In the genomic region with DNA sequence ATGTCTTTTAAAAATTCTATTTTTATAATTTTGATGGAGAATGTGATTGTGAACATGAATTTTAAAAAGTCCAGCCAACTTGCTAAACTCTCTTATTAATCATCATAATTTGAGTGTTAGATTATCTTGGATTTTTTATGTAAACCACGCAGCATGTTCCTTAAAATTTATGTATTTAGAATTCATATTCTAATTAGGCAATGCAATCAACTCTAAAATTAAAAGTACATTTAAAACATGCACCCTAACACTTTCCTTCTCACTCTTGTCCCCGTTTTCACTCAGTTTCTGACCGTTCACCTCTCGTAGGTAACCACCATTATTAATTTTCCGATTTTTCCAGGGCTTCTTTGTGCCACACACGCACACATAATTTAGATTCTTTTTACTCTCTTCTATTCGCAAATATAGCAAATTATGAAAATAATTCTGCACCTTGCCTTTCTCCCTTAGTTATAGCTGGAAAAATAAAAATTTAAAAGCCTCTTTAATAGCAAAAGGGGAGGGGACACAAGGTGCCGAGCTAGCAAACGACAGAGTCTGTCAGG, we compare ENCODE assay signal across 8 cellular contexts. TPM values are rescaled to one million over a fixed set of nuclear protein-coding genes. Genes with fewer than 3 reads are reported as not detected.
A peak's percentile ranks its signal among the peaks of the same experiment; 100 is the strongest.
DNase-seq lines count a peak whose midpoint lies in the region; ATAC-seq, FAIRE-seq and TF ChIP-seq lines count a peak whose summit lies in the region.

No MANE protein-coding gene starts in this region.

- H3K27me3 Mint-ChIP-seq in Caco-2 (ENCODE audit: insufficient read depth, unreplicated experiment), result peaks cover 3% of the 10 kb centered on the region

- peak overlapping the region; percentile 94 for H3K27ac Mint-ChIP-seq in Caco-2 (ENCODE audit: unreplicated experiment)

- H3K4me3 ChIP-seq in Caco-2 (ENCODE audit: low read depth, low read length) (peak overlapping the region; percentile 48), bronchial epithelial cell (ENCODE audit: low read depth, low read length) (peak overlapping the region; percentile 79), muscle layer of duodenum (ENCODE audit: low read depth in 1 of 2, low read length in 2 of 2) (peak overlapping the region; percentile 77 to 98)

- peaks cover 5% of the 10 kb centered on the region for H3K36me3 Mint-ChIP-seq in Caco-2 (ENCODE audit: insufficient read depth, unreplicated experiment)

- H3K4me1 ChIP-seq in Caco-2 (0 out of 2 replicates have a peak, but pooled peaks cover 7% of the 10 kb centered on the region), muscle layer of duodenum (ENCODE audit: control insufficient read depth in 1 of 2, insufficient read depth in 2 of 2, low read length in 2 of 2) (peaks cover 8 to 17% of the 10 kb centered on the region in 2 donors)

- H3K9me3 ChIP-seq in Caco-2 (no peaks in the 10 kb centered on the region), muscle layer of duodenum (ENCODE audit: control insufficient read depth in 1 of 2, low read length in 2 of 2) (no peaks in the 10 kb centered on the region)

- DNase-seq in Caco-2 (no peak), bronchial epithelial cell (ENCODE audit: low read depth) (no peak), amniotic stem cell (lab: John Stamatoyannopoulos, UW) (no peak), kidney glomerular epithelial cell (lab: John Stamatoyannopoulos, UW) (no peak)

- H3K36me3 ChIP-seq in Caco-2 (ENCODE audit: control insufficient read depth, insufficient read depth, low read length), result no peaks in the 10 kb centered on the region
- H3K36me3 ChIP-seq in bronchial epithelial cell (ENCODE audit: control insufficient read depth, insufficient read depth, low read length), result no peaks in the 10 kb centered on the region
- no peaks in the 10 kb centered on the region for H3K36me3 ChIP-seq in muscle layer of duodenum (ENCODE audit: control insufficient read depth in 1 of 2, insufficient read depth in 2 of 2, low read length in 2 of 2)

- peak overlapping the region; percentile 96 for H3K4me3 Mint-ChIP-seq in Caco-2 (ENCODE audit: unreplicated experiment)

- FAIRE-seq in bronchial epithelial cell (lab: Jason Lieb, UNC), result no peak

- TF ChIP-seq CTCF in Caco-2 (IDR thresholded peaks at IDR 0.05; ENCODE audit: insufficient read depth in 1 of 2, low read depth in 1 of 2, low read length in 1 of 2, severe bottlenecking in 1 of 2, unreplicated experiment in 1 of 2), result no peak
- TF ChIP-seq CTCF in bronchial epithelial cell (IDR thresholded peaks at IDR 0.05; ENCODE audit: insufficient read depth, low read length, severe bottlenecking), result no peak

- BruUV-seq in Caco-2 (replicated peaks; lab: Mats Ljungman, UMichigan), result no TSS peak

- intact Hi-C loops in Caco-2 (cut with micrococcal nuclease; ENCODE audit: unreplicated experiment), result loop anchor here (1.0 to 2.0 kb wide), 2 partner anchors 15 to 68 kb away; a partner anchor contains a TSS

- H3K4me1 Mint-ChIP-seq in Caco-2 (ENCODE audit: low read depth, unreplicated experiment), result peaks cover 11% of the 10 kb centered on the region

- POLR2A ChIA-PET in Caco-2 (lab: Charles Lee), result no interaction called here

- ATAC-seq in HG03064 (IDR thresholded peaks at IDR 0.05; ENCODE audit: low read depth, unreplicated experiment) (peak; percentile 13), GM18858 (IDR thresholded peaks at IDR 0.05; ENCODE audit: unreplicated experiment) (no peak), HG03354 (IDR thresholded peaks at IDR 0.05; ENCODE audit: poor library complexity, severe bottlenecking, unreplicated experiment) (no peak)

- peak overlapping the region; percentile 86 for H3K27ac ChIP-seq in muscle layer of duodenum (ENCODE audit: low read length)

- CTCF ChIA-PET in Caco-2 (lab: Charles Lee), result interaction anchor here (0.7 to 0.9 kb wide), 2 partner anchors 34 to 295 kb away, joined by 4 read pairs; no protein-coding TSS in a partner anchor

- H3K9me3 Mint-ChIP-seq in Caco-2 (ENCODE audit: unreplicated experiment), result no peaks in the 10 kb centered on the region

- H3K27me3 ChIP-seq in Caco-2 (replicated peaks; ENCODE audit: control insufficient read depth, insufficient read depth, low read length), result no peaks in the 10 kb centered on the region
- H3K27me3 ChIP-seq in bronchial epithelial cell (ENCODE audit: control insufficient read depth, insufficient read depth, low read length), result no peaks in the 10 kb centered on the region
- H3K27me3 ChIP-seq in muscle layer of duodenum (ENCODE audit: low read depth, low read length), result no peaks in the 10 kb centered on the region

RNA-seq across cellular contexts. Expression of a gene that starts 0.3 kb away (rescaled TPM):
- total RNA-seq in Caco-2 (2022) (3.7 and 4.3 TPM in 2 replicates), bronchial epithelial cell (2.6 and 3.2 TPM in 2 replicates)

RNA-seq across cellular contexts. Expression of a gene that starts 13.5 kb away (rescaled TPM):
- total RNA-seq in Caco-2 (2022) (1.7 and 3.4 TPM in 2 replicates), bronchial epithelial cell (12.1 and 41.9 TPM in 2 replicates)

RNA-seq across cellular contexts. Expression of a gene that starts 50.1 kb away (rescaled TPM):
- total RNA-seq in Caco-2 (2022) (1.5 and 1.6 TPM in 2 replicates), bronchial epithelial cell (4.7 and 6.8 TPM in 2 replicates)
